In the genomic region with DNA sequence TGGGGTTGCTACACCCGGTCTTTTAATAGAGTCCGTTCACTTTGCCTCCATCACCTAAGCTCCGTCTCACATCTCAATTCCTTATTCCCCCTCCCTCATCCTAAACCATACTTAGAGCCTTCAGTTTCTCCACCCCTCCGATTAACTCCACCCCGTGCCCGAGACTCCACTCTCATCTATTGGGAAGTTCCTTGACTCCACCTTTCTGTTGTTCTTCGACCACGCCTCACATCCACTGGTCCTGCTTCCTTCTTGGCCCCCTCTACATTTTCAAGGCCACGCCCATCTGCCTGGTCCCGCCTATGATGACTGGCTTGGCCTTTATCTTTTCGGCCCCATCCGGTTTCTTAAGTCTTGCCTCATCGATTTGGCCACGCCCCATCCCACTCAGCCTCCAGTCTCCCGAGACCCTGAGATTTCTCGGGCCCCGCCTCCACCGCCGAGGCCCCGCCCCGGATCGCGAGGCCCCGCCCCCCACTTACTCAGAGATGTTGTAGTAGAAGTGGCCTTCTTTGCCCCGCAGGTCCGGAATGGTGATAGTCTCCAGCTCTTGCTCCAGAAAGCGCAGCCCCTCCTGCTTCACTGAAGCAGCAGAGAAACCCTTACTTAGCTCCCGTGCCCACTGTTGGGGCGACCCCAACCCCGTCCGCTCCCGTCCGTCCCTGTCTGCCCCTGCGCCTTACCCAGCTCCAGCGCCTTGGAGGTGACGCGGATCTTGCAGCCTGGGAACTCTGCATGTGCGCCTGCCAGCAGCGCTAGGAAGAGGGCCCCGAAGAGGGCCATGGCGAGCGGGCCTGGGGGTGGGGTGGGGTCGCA, we compare ENCODE assay signal across 1 cellular context.
TF ChIP-seq lines count a peak whose summit lies in the region.

No MANE protein-coding gene starts in this region.

TF ChIP-seq in GM12878, 131 proteins besides CTCF, POLR2A, EP300 and RAD21 (continues in another document):
- TF ChIP-seq MYC (IDR thresholded peaks at IDR 0.05; ENCODE audit: insufficient read depth, insufficient read length, insufficient replicate concordance, low read length, severe bottlenecking) (no peak), NBN (IDR thresholded peaks at IDR 0.05) (peak; percentile 68; the same call in 1 of the 2 replicates), TCF3 (IDR thresholded peaks at IDR 0.05; ENCODE audit: borderline replicate concordance, insufficient read depth, low read depth, low read length) (no peak), ETV6 (conservative IDR thresholded peaks at IDR 0.05 in 1 of 2, IDR thresholded peaks at IDR 0.05 in 1 of 2; ENCODE audit: borderline replicate concordance in 1 of 2, low read depth in 1 of 2) (no peak), ZNF622 (IDR thresholded peaks at IDR 0.05) (no peak), CREB1 (IDR thresholded peaks at IDR 0.05; ENCODE audit: low read depth) (peak; percentile 37; the same call in 1 of the 2 replicates), CUX1 (IDR thresholded peaks at IDR 0.05; ENCODE audit: insufficient replicate concordance, low read depth, low read length) (no peak), BMI1 (IDR thresholded peaks at IDR 0.05; ENCODE audit: borderline replicate concordance) (no peak), MTA2 (IDR thresholded peaks at IDR 0.05; ENCODE audit: low read depth) (no peak), SREBF1 (IDR thresholded peaks at IDR 0.05; ENCODE audit: low read length) (no peak), CBFB (IDR thresholded peaks at IDR 0.05; ENCODE audit: low read depth) (no peak), SIX5 (IDR thresholded peaks at IDR 0.05; ENCODE audit: low read depth, low read length, severe bottlenecking) (no peak), DPF2 (IDR thresholded peaks at IDR 0.05) (no peak), KLF5 (IDR thresholded peaks at IDR 0.05; ENCODE audit: partially characterized antibody) (no peak), ZNF384 (IDR thresholded peaks at IDR 0.05; ENCODE audit: borderline replicate concordance, low read depth, low read length) (0 out of 2 replicates have a peak, but pooled peaks have one; percentile 29), SRF (IDR thresholded peaks at IDR 0.05; ENCODE audit: low read depth in 2 of 2, low read length in 2 of 2) (peak in 1 of 2 experiments; percentile 55; a peak in 1 of 4 replicates), PAX5 (IDR thresholded peaks at IDR 0.05; ENCODE audit: borderline replicate concordance, low read depth, low read length) (no peak), MTA3 (IDR thresholded peaks at IDR 0.05; ENCODE audit: borderline replicate concordance, low read length) (no peak), ASH2L (IDR thresholded peaks at IDR 0.05; ENCODE audit: borderline replicate concordance, low read depth) (no peak), BCL11A (IDR thresholded peaks at IDR 0.05; ENCODE audit: low read depth, low read length) (no peak), CBX5 (IDR thresholded peaks at IDR 0.05; ENCODE audit: low read depth) (no peak), MEF2A (IDR thresholded peaks at IDR 0.05; ENCODE audit: insufficient read depth, low read depth, low read length) (no peak), ESRRA (IDR thresholded peaks at IDR 0.05; ENCODE audit: low read length) (no peak), CHD2 (IDR thresholded peaks at IDR 0.05; ENCODE audit: borderline replicate concordance, low read depth, low read length) (peak; percentile 90), EZH2 (IDR thresholded peaks at IDR 0.05; ENCODE audit: borderline replicate concordance, control insufficient read depth, low read depth, low read length) (no peak), NRF1 (conservative IDR thresholded peaks at IDR 0.05; ENCODE audit: low read depth, low read length) (no peak), EGR1 (IDR thresholded peaks at IDR 0.05; ENCODE audit: borderline replicate concordance in 1 of 2, low read depth in 2 of 2, low read length in 2 of 2) (no peak), RELB (IDR thresholded peaks at IDR 0.05; ENCODE audit: low read depth) (no peak), ZNF592 (IDR thresholded peaks at IDR 0.05) (no peak), NR2F1 (conservative IDR thresholded peaks at IDR 0.05) (no peak), ZZZ3 (IDR thresholded peaks at IDR 0.05; ENCODE audit: control insufficient read depth, insufficient read length, low read depth) (no peak), HSF1 (IDR thresholded peaks at IDR 0.05; ENCODE audit: low read depth, low read length) (no peak), ZBED1 (IDR thresholded peaks at IDR 0.05; ENCODE audit: borderline replicate concordance) (no peak)
- TF ChIP-seq, protein P1, sequence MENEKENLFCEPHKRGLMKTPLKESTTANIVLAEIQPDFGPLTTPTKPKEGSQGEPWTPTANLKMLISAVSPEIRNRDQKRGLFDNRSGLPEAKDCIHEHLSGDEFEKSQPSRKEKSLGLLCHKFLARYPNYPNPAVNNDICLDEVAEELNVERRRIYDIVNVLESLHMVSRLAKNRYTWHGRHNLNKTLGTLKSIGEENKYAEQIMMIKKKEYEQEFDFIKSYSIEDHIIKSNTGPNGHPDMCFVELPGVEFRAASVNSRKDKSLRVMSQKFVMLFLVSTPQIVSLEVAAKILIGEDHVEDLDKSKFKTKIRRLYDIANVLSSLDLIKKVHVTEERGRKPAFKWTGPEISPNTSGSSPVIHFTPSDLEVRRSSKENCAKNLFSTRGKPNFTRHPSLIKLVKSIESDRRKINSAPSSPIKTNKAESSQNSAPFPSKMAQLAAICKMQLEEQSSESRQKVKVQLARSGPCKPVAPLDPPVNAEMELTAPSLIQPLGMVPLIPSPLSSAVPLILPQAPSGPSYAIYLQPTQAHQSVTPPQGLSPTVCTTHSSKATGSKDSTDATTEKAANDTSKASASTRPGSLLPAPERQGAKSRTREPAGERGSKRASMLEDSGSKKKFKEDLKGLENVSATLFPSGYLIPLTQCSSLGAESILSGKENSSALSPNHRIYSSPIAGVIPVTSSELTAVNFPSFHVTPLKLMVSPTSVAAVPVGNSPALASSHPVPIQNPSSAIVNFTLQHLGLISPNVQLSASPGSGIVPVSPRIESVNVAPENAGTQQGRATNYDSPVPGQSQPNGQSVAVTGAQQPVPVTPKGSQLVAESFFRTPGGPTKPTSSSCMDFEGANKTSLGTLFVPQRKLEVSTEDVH (IDR thresholded peaks at IDR 0.05; ENCODE audit: low read depth, partially characterized antibody), result no peak
- TF ChIP-seq, protein P2, sequence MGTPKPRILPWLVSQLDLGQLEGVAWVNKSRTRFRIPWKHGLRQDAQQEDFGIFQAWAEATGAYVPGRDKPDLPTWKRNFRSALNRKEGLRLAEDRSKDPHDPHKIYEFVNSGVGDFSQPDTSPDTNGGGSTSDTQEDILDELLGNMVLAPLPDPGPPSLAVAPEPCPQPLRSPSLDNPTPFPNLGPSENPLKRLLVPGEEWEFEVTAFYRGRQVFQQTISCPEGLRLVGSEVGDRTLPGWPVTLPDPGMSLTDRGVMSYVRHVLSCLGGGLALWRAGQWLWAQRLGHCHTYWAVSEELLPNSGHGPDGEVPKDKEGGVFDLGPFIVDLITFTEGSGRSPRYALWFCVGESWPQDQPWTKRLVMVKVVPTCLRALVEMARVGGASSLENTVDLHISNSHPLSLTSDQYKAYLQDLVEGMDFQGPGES (IDR thresholded peaks at IDR 0.05), result no peak
- TF ChIP-seq, protein P3, sequence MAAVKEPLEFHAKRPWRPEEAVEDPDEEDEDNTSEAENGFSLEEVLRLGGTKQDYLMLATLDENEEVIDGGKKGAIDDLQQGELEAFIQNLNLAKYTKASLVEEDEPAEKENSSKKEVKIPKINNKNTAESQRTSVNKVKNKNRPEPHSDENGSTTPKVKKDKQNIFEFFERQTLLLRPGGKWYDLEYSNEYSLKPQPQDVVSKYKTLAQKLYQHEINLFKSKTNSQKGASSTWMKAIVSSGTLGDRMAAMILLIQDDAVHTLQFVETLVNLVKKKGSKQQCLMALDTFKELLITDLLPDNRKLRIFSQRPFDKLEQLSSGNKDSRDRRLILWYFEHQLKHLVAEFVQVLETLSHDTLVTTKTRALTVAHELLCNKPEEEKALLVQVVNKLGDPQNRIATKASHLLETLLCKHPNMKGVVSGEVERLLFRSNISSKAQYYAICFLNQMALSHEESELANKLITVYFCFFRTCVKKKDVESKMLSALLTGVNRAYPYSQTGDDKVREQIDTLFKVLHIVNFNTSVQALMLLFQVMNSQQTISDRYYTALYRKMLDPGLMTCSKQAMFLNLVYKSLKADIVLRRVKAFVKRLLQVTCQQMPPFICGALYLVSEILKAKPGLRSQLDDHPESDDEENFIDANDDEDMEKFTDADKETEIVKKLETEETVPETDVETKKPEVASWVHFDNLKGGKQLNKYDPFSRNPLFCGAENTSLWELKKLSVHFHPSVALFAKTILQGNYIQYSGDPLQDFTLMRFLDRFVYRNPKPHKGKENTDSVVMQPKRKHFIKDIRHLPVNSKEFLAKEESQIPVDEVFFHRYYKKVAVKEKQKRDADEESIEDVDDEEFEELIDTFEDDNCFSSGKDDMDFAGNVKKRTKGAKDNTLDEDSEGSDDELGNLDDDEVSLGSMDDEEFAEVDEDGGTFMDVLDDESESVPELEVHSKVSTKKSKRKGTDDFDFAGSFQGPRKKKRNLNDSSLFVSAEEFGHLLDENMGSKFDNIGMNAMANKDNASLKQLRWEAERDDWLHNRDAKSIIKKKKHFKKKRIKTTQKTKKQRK (IDR thresholded peaks at IDR 0.05; ENCODE audit: low read depth, low read length), result no peak
